ENCODE assay signal across 1 cellular context in the genomic region with DNA sequence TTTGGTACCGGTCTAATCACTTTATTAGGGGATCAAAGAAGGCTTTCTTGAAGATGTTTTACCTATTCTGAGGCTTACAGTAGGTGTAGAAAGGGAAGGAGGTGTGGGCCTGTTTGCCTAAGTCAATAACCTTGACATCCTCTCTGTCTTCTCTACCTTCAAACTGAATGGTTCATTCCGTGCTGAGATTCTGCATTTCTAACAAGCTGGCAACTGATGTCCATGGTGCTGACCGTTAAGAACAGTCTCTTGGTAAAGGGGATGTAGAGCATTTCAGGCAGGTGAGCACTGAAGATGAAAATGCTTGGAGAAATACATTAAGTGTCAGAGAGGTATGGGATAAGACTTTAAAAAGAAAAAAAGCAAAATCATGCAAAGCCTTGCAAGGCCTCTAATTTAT.
TF ChIP-seq lines count a peak whose summit lies in the region.

No MANE protein-coding gene starts in this region.

TF ChIP-seq in GM23338, 12 proteins besides CTCF, POLR2A, EP300 and RAD21 (continued from another document):
- TF ChIP-seq, protein P1, sequence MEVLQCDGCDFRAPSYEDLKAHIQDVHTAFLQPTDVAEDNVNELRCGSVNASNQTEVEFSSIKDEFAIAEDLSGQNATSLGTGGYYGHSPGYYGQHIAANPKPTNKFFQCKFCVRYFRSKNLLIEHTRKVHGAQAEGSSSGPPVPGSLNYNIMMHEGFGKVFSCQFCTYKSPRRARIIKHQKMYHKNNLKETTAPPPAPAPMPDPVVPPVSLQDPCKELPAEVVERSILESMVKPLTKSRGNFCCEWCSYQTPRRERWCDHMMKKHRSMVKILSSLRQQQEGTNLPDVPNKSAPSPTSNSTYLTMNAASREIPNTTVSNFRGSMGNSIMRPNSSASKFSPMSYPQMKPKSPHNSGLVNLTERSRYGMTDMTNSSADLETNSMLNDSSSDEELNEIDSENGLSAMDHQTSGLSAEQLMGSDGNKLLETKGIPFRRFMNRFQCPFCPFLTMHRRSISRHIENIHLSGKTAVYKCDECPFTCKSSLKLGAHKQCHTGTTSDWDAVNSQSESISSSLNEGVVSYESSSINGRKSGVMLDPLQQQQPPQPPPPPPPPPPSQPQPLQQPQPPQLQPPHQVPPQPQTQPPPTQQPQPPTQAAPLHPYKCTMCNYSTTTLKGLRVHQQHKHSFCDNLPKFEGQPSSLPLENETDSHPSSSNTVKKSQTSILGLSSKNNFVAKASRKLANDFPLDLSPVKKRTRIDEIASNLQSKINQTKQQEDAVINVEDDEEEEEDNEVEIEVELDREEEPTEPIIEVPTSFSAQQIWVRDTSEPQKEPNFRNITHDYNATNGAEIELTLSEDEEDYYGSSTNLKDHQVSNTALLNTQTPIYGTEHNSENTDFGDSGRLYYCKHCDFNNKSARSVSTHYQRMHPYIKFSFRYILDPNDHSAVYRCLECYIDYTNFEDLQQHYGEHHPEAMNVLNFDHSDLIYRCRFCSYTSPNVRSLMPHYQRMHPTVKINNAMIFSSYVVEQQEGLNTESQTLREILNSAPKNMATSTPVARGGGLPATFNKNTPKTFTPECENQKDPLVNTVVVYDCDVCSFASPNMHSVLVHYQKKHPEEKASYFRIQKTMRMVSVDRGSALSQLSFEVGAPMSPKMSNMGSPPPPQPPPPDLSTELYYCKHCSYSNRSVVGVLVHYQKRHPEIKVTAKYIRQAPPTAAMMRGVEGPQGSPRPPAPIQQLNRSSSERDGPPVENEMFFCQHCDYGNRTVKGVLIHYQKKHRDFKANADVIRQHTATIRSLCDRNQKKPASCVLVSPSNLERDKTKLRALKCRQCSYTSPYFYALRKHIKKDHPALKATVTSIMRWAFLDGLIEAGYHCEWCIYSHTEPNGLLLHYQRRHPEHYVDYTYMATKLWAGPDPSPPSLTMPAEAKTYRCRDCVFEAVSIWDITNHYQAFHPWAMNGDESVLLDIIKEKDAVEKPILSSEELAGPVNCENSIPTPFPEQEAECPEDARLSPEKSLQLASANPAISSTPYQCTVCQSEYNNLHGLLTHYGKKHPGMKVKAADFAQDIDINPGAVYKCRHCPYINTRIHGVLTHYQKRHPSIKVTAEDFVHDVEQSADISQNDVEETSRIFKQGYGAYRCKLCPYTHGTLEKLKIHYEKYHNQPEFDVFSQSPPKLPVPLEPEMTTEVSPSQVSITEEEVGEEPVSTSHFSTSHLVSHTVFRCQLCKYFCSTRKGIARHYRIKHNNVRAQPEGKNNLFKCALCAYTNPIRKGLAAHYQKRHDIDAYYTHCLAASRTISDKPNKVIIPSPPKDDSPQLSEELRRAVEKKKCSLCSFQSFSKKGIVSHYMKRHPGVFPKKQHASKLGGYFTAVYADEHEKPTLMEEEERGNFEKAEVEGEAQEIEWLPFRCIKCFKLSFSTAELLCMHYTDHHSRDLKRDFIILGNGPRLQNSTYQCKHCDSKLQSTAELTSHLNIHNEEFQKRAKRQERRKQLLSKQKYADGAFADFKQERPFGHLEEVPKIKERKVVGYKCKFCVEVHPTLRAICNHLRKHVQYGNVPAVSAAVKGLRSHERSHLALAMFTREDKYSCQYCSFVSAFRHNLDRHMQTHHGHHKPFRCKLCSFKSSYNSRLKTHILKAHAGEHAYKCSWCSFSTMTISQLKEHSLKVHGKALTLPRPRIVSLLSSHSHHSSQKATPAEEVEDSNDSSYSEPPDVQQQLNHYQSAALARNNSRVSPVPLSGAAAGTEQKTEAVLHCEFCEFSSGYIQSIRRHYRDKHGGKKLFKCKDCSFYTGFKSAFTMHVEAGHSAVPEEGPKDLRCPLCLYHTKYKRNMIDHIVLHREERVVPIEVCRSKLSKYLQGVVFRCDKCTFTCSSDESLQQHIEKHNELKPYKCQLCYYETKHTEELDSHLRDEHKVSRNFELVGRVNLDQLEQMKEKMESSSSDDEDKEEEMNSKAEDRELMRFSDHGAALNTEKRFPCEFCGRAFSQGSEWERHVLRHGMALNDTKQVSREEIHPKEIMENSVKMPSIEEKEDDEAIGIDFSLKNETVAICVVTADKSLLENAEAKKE (CRISPR knock-in tag; IDR thresholded peaks at IDR 0.05): peak; percentile 44; the same call in 1 of the 2 replicates
- no peak for TF ChIP-seq POLR2AphosphoS5 (IDR thresholded peaks at IDR 0.05; ENCODE audit: low read depth)
- no peak for TF ChIP-seq ZNF114 (CRISPR knock-in tag; IDR thresholded peaks at IDR 0.05)
- no peak for TF ChIP-seq NANOG (IDR thresholded peaks at IDR 0.05; ENCODE audit: borderline replicate concordance)
- no peak for TF ChIP-seq EZH2 (IDR thresholded peaks at IDR 0.05; ENCODE audit: low read depth, unreplicated experiment)
- TF ChIP-seq STAT1 (IDR thresholded peaks at IDR 0.05; ENCODE audit: unreplicated experiment): no peak
- TF ChIP-seq REST (IDR thresholded peaks at IDR 0.05; ENCODE audit: unreplicated experiment): peak; percentile 75
